In the genomic region with DNA sequence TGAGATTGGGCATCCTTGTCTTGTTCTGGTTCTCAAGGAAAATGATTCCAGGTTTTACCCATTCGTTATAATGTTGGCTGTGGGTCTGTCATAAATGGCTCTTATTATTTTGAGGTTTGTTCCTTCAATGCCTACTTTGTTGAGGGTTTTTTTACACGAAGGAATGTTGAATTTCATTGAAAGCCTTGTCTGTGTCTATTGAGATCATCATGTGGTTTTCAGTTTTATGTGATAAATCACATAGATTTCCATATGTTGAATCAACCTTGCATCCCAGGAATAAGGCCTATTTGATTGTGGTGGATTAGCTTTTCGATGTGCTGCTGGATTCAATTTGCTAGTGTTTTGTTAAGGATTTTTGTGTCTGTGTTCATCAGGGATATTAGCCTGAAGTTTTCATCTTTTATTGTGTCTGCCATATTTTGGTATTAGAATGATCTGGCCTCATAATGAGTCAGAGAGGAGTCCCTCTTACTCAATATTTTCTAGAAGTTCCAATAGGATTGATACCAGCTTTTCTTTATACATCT, we compare ENCODE assay signal across 17 cellular contexts. TPM values are rescaled to one million over a fixed set of nuclear protein-coding genes. Genes with fewer than 3 reads are reported as not detected.
DNase-seq lines count a peak whose midpoint lies in the region; FAIRE-seq and TF ChIP-seq lines count a peak whose summit lies in the region.
"Had no signal": no experiment of that assay in that cellular context is flagged by ENCODE, and none has a peak within 500 bp of the region (broad histone marks: within the 10 kb centered on the region; RNA-seq: fewer than 3 reads in every experiment).

No MANE protein-coding gene starts in this region.

- H3K4me1 ChIP-seq in mammary epithelial cell (ENCODE audit: insufficient read depth, low read length) (no peaks in the 10 kb centered on the region), astrocyte (ENCODE audit: insufficient read depth, low read length) (no peaks in the 10 kb centered on the region), suprapubic skin (no peaks in the 10 kb centered on the region)
- H3K4me1 ChIP-seq: A549, HAP-1 had no signal

- DNase-seq in mammary epithelial cell (peak; percentile 16), MCF 10A (ENCODE audit: unreplicated experiment) (no peak), astrocyte (ENCODE audit: low read depth) (no peak), foreskin melanocyte (peak; percentile 88), iPS-NIHi7 (ENCODE audit: extremely low spot score) (no peak), NCI-H748 treated with DMSO at 0.1 percent for 48 hours (lab: John Stamatoyannopoulos, UW) (no peak), suprapubic skin (ENCODE audit: low spot score in 2 of 2) (no peak)
- DNase-seq: CD4-positive, alpha-beta T cell; DMS153; DMS79 treated with DMSO at 0.1 percent for 48 hours; GF-D8 had no signal

- WGBS in mammary epithelial cell (ENCODE audit: low coverage, missing lambda C conversion rate) = 52% methylated on average over 2 of the region's 3 CpGs
- 70% methylated on average over 3 of the region's 3 CpGs for WGBS in suprapubic skin

- no peak overlapping the region for H3K4me2 ChIP-seq in mammary epithelial cell (ENCODE audit: insufficient read depth, low read depth, low read length)
- H3K4me2 ChIP-seq in astrocyte (ENCODE audit: low read length) = no peak overlapping the region
- H3K4me2 ChIP-seq: A549 had no signal

- H3K27me3 ChIP-seq in mammary epithelial cell (ENCODE audit: insufficient read depth, low read length) = no peaks in the 10 kb centered on the region
- H3K27me3 ChIP-seq in astrocyte (ENCODE audit: insufficient read depth, low read length) = no peaks in the 10 kb centered on the region
- H3K27me3 ChIP-seq in suprapubic skin = no peaks in the 10 kb centered on the region

- BruUV-seq in mammary epithelial cell (replicated peaks; lab: Mats Ljungman, UMichigan) (no TSS peak), MCF 10A (replicated peaks; lab: Mats Ljungman, UMichigan) (no TSS peak)

- H3K36me3 ChIP-seq in mammary epithelial cell (ENCODE audit: insufficient read depth, low read length) (no peaks in the 10 kb centered on the region), astrocyte (ENCODE audit: insufficient read depth, low read length) (no peaks in the 10 kb centered on the region), suprapubic skin (no peaks in the 10 kb centered on the region)
- H3K36me3 ChIP-seq: HAP-1 had no signal

- H4K20me1 ChIP-seq in mammary epithelial cell (ENCODE audit: insufficient read depth, low read length) (no peaks in the 10 kb centered on the region), astrocyte (ENCODE audit: insufficient read depth, low read length) (no peaks in the 10 kb centered on the region)

- CTCF ChIA-PET in mammary epithelial cell (lab: Charles Lee; ENCODE audit: low non-redundant PET) (no interaction called here), MCF 10A (lab: Yijun Ruan, JAX) (interaction anchor here (0.7 to 0.9 kb wide), 2 partner anchors 9 to 67 kb away, joined by 3 read pairs; no protein-coding TSS in a partner anchor)

- peaks cover 13% of the 10 kb centered on the region for H3K9me3 Mint-ChIP-seq in MCF 10A (ENCODE audit: unreplicated experiment)
- peaks cover 6% of the 10 kb centered on the region for H3K9me3 Mint-ChIP-seq in astrocyte (ENCODE audit: unreplicated experiment)

- no peak overlapping the region for H3K27ac ChIP-seq in mammary epithelial cell (ENCODE audit: insufficient read depth, low read depth, low read length)
- no peak overlapping the region for H3K27ac ChIP-seq in astrocyte (ENCODE audit: low read depth, low read length)
- H3K27ac ChIP-seq in suprapubic skin = no peak overlapping the region
- H3K27ac ChIP-seq: 22Rv1, A549, C4-2B, HL-60 had no signal

- POLR2A ChIA-PET in MCF 10A (lab: Yijun Ruan, JAX) = interaction anchor here (0.6 kb wide), 1 partner anchor 143 kb away, joined by 3 read pairs; no protein-coding TSS in a partner anchor

- H3K36me3 Mint-ChIP-seq in MCF 10A (ENCODE audit: insufficient read depth, unreplicated experiment) (no peaks in the 10 kb centered on the region), astrocyte (ENCODE audit: low read depth, unreplicated experiment) (peaks cover 7% of the 10 kb centered on the region)

- dilution Hi-C loops in mammary epithelial cell (cut with HindIII; ENCODE audit: low sequenced_read_pairs) = no loop called here

- H3K27me3 Mint-ChIP-seq in MCF 10A (ENCODE audit: insufficient read depth, unreplicated experiment) = no peaks in the 10 kb centered on the region
- no peaks in the 10 kb centered on the region for H3K27me3 Mint-ChIP-seq in astrocyte (ENCODE audit: low read depth, unreplicated experiment)

- TF ChIP-seq POLR2A in suprapubic skin (IDR thresholded peaks at IDR 0.05) = no peak

- no peaks in the 10 kb centered on the region for H3K4me1 Mint-ChIP-seq in MCF 10A (ENCODE audit: insufficient read depth, unreplicated experiment)
- H3K4me1 Mint-ChIP-seq in astrocyte (ENCODE audit: low read depth, unreplicated experiment) = no peaks in the 10 kb centered on the region

- no peak for TF ChIP-seq EP300 in suprapubic skin (IDR thresholded peaks at IDR 0.05)

- intact Hi-C loops in mammary epithelial cell (cut with micrococcal nuclease) (no loop called here), MCF 10A (cut with micrococcal nuclease) (no loop called here)

- H3K9ac ChIP-seq in mammary epithelial cell (ENCODE audit: insufficient read depth, low read length) (no peak overlapping the region), astrocyte (ENCODE audit: low read length) (no peak overlapping the region)

- H3K9me3 ChIP-seq in mammary epithelial cell (replicated peaks; ENCODE audit: insufficient read depth, low read length) (no peaks in the 10 kb centered on the region), astrocyte (ENCODE audit: insufficient read depth, low read depth, low read length) (no peaks in the 10 kb centered on the region), suprapubic skin (no peaks in the 10 kb centered on the region)
- H3K9me3 ChIP-seq: A549, HAP-1 had no signal

- H3K27ac Mint-ChIP-seq in MCF 10A (ENCODE audit: low read depth, unreplicated experiment) = no peak overlapping the region
- H3K27ac Mint-ChIP-seq in astrocyte (ENCODE audit: unreplicated experiment) = no peak overlapping the region
- H3K27ac Mint-ChIP-seq: CD4-positive, alpha-beta T cell had no signal

- H3K4me3 ChIP-seq in mammary epithelial cell (replicated peaks in 1 of 3; ENCODE audit: insufficient read depth in 1 of 3, low read depth in 2 of 3, low read length in 3 of 3) = no peak overlapping the region
- no peak overlapping the region for H3K4me3 ChIP-seq in astrocyte (ENCODE audit: insufficient read depth, low read depth, low read length)
- no peak overlapping the region for H3K4me3 ChIP-seq in suprapubic skin
- H3K4me3 ChIP-seq: A549, GM12878, HAP-1 had no signal

- H2AFZ ChIP-seq in mammary epithelial cell (ENCODE audit: low read depth, low read length) (no peak overlapping the region), astrocyte (ENCODE audit: low read depth, low read length) (no peak overlapping the region)

- TF ChIP-seq CTCF in mammary epithelial cell (conservative IDR thresholded peaks at IDR 0.05 in 1 of 2, IDR thresholded peaks at IDR 0.05 in 1 of 2; ENCODE audit: extremely low read depth in 1 of 2, insufficient read depth in 1 of 2, low read depth in 1 of 2, low read length in 2 of 2) (no peak), MCF 10A (IDR thresholded peaks at IDR 0.05; ENCODE audit: unreplicated experiment) (no peak), astrocyte (IDR thresholded peaks at IDR 0.05; ENCODE audit: insufficient read depth, low read depth, low read length) (no peak), suprapubic skin (IDR thresholded peaks at IDR 0.05) (no peak)

- H3K4me3 Mint-ChIP-seq in MCF 10A (ENCODE audit: unreplicated experiment) (no peak overlapping the region), astrocyte (ENCODE audit: unreplicated experiment) (no peak overlapping the region)
- H3K4me3 Mint-ChIP-seq: CD4-positive, alpha-beta T cell had no signal

- H3K79me2 ChIP-seq in mammary epithelial cell (ENCODE audit: insufficient read depth, low read length) (no peaks in the 10 kb centered on the region), astrocyte (ENCODE audit: insufficient read depth, low read length) (no peaks in the 10 kb centered on the region)

- peak; percentile 62 for FAIRE-seq in astrocyte (lab: Jason Lieb, UNC)
- FAIRE-seq: A549, GM12878 had no signal

- in situ Hi-C loops in mammary epithelial cell (cut with MboI; ENCODE audit: low sequenced_read_pairs in 2 of 2) = no loop called here

RNA-seq across cellular contexts. Expression of a gene that starts 27.6 kb away (rescaled TPM):
- 10 to 100 TPM in 1 of 2 donors, 1 to 10 TPM in 1; 4.8 to 10.7 TPM for total RNA-seq in mammary epithelial cell
- polyA plus RNA-seq in mammary epithelial cell = 1.7 TPM
- 12.5 TPM for polyA minus RNA-seq in mammary epithelial cell
- total RNA-seq in MCF 10A (2022) = 1.7 and 2.0 TPM in 2 replicates
- total RNA-seq in astrocyte = 10.2 and 10.7 TPM in 2 replicates
- 10 to 100 TPM; 10.4 to 14.1 (median 13.4) TPM for total RNA-seq in suprapubic skin

Comparison
In these comparisons a context has a peak if more than half of its experiments do, and no peak if none do; other contexts are left out.
1. DNase-seq: peak in mammary epithelial cell (single experiment) and foreskin melanocyte (single experiment); none in MCF 10A (single experiment), astrocyte (single experiment), iPS-NIHi7 (single experiment), NCI-H748 treated with DMSO at 0.1 percent for 48 hours (single experiment) and suprapubic skin (0 of 2).